20 cellular contexts compared by ENCODE assay signal in genomic region chr6:34200340-34200971, GRCh38. TPM values are rescaled to one million over a fixed set of nuclear protein-coding genes. Genes with fewer than 3 reads are reported as not detected.
A peak's percentile ranks its signal among the peaks of the same experiment; 100 is the strongest.
DNase-seq lines count a peak whose midpoint lies in the region; ATAC-seq and TF ChIP-seq lines count a peak whose summit lies in the region.
"Had no signal": no experiment of that assay in that cellular context is flagged by ENCODE, and none has a peak within 500 bp of the region (broad histone marks: within the 10 kb centered on the region; RNA-seq: fewer than 3 reads in every experiment).

No MANE protein-coding gene starts in this region.

- no peak overlapping the region for H3K27ac ChIP-seq in GM23338 (ENCODE audit: low read depth)
- no peak overlapping the region for H3K27ac ChIP-seq in PC-3 (ENCODE audit: low read length)
- H3K27ac ChIP-seq: neutrophil, upper lobe of right lung had no signal

- peak overlapping the region; percentile 7; the same call in 1 of the 2 replicates for H3K27ac Mint-ChIP-seq in GM23338
- H3K27ac Mint-ChIP-seq in type B pancreatic cell, result no peak overlapping the region
- H3K27ac Mint-ChIP-seq: activated T-helper 2 cell treated with anti-CD3 and anti-CD28 coated beads, Interferon-gamma antibody, Interleukin-2, Interleukin-4, amounts not matched to agents 10 μg/mL and 5 μg/mL and 100 μg/mL, durations not matched to agents 14 hours and 24 hours and 36 hours; T-helper 2 cell treated with Interferon-gamma antibody and Interleukin-4, amounts not matched to agents 5 μg/mL and 100 μg/mL, for 36 hours had no signal

- H3K27me3 ChIP-seq in GM23338 (ENCODE audit: insufficient read depth) (0 out of 2 replicates have a peak, but pooled peaks cover 5% of the 10 kb centered on the region), PC-3 (ENCODE audit: low read length) (no peaks in the 10 kb centered on the region)
- H3K27me3 ChIP-seq: upper lobe of right lung had no signal

- H3K27me3 Mint-ChIP-seq in GM23338 (ENCODE audit: insufficient read depth, low read depth, poor library complexity), result peaks cover 6% of the 10 kb centered on the region
- H3K27me3 Mint-ChIP-seq in type B pancreatic cell, result peaks cover 3% of the 10 kb centered on the region
- H3K27me3 Mint-ChIP-seq: central memory CD8-positive, alpha-beta T cell had no signal

- POLR2A ChIA-PET in PC-3 (lab: Charles Lee; ENCODE audit: unreplicated experiment), result no interaction called here

- H3K4me1 ChIP-seq in GM23338 (ENCODE audit: insufficient read depth) (no peaks in the 10 kb centered on the region; the same call in 1 of the 2 replicates), PC-3 (ENCODE audit: insufficient read depth, low read length) (peaks cover 9% of the 10 kb centered on the region)
- H3K4me1 ChIP-seq: upper lobe of right lung had no signal

- H3K4me2 ChIP-seq in GM23338 (no peak overlapping the region), PC-3 (ENCODE audit: low read length) (no peak overlapping the region)

- H3K4me3 Mint-ChIP-seq in GM23338 (peak overlapping the region; percentile 1; the same call in 1 of the 3 replicates), type B pancreatic cell (no peak overlapping the region)
- H3K4me3 Mint-ChIP-seq: central memory CD8-positive, alpha-beta T cell; T-helper 2 cell treated with Interferon-gamma antibody and Interleukin-4, amounts not matched to agents 5 μg/mL and 100 μg/mL, for 36 hours had no signal

- peaks cover 11% of the 10 kb centered on the region for H3F3A ChIP-seq in GM23338 (replicated peaks; ENCODE audit: low read depth)
- H3F3A ChIP-seq in PC-3 (ENCODE audit: low read length, unreplicated experiment), result no peaks in the 10 kb centered on the region

- peak; percentile 5; the same call in 1 of the 3 replicates for ATAC-seq in GM23338
- ATAC-seq in PC-3, result no peak
- no peak for ATAC-seq in Right ventricle myocardium inferior
- ATAC-seq: activated CD4-positive, CD25-positive, alpha-beta regulatory T cell treated with anti-CD3 and anti-CD28 coated beads, Interleukin-2, amount 50 U/mL, for 24 hours; left cardiac atrium; upper lobe of right lung had no signal

- H2AFZ ChIP-seq in GM23338 (0 out of 2 replicates have a peak overlapping the region, but pooled peaks have one; percentile 0), PC-3 (ENCODE audit: low read length) (no peak overlapping the region; the same call in 1 of the 2 replicates)

- H3K36me3 Mint-ChIP-seq in GM23338 (ENCODE audit: low read depth) (peaks cover 12% of the 10 kb centered on the region), type B pancreatic cell (no peaks in the 10 kb centered on the region)

- H3K9me3 ChIP-seq in PC-3 (ENCODE audit: low read length), result no peaks in the 10 kb centered on the region
- H3K9me3 ChIP-seq: neutrophil, upper lobe of right lung had no signal

- no peak overlapping the region for H3K9ac ChIP-seq in PC-3 (ENCODE audit: low read length)

- TF ChIP-seq CTCF in GM23338 (conservative IDR thresholded peaks at IDR 0.05; ENCODE audit: low read depth in 2 of 2) (no peak), PC-3 (conservative IDR thresholded peaks at IDR 0.05; ENCODE audit: low read depth, low read length) (no peak), type B pancreatic cell (conservative IDR thresholded peaks at IDR 0.05) (no peak)

- intact Hi-C loops in PC-3 (cut with micrococcal nuclease), result no loop called here
- intact Hi-C loops in Right ventricle myocardium inferior (cut with DNase I), result no loop called here

- H3K79me2 ChIP-seq in GM23338 (replicated peaks; ENCODE audit: insufficient read depth) (no peaks in the 10 kb centered on the region), PC-3 (ENCODE audit: low read length) (no peaks in the 10 kb centered on the region)

- H3K9me3 Mint-ChIP-seq in GM23338, result peaks cover 19% of the 10 kb centered on the region
- H3K9me3 Mint-ChIP-seq in type B pancreatic cell, result no peaks in the 10 kb centered on the region
- H3K9me3 Mint-ChIP-seq: activated T-helper 2 cell treated with anti-CD3 and anti-CD28 coated beads, Interferon-gamma antibody, Interleukin-2, Interleukin-4, amounts not matched to agents 10 μg/mL and 5 μg/mL and 100 μg/mL, durations not matched to agents 14 hours and 24 hours and 36 hours; central memory CD8-positive, alpha-beta T cell; T-helper 2 cell treated with Interferon-gamma antibody and Interleukin-4, amounts not matched to agents 5 μg/mL and 100 μg/mL, for 36 hours had no signal

- H3K9me2 ChIP-seq in GM23338 (ENCODE audit: insufficient read depth) (no peaks in the 10 kb centered on the region), PC-3 (replicated peaks; ENCODE audit: low read length) (no peaks in the 10 kb centered on the region)

- H3K36me3 ChIP-seq in GM23338 (ENCODE audit: insufficient read depth), result no peaks in the 10 kb centered on the region
- H3K36me3 ChIP-seq in PC-3 (ENCODE audit: low read depth, low read length), result no peaks in the 10 kb centered on the region
- H3K36me3 ChIP-seq: neutrophil, upper lobe of right lung had no signal

- no TSS peak for BruUV-seq in PC-3 (replicated peaks; lab: Mats Ljungman, UMichigan)

- H3K4me3 ChIP-seq in GM23338 (no peak overlapping the region), PC-3 (ENCODE audit: low read length) (no peak overlapping the region)
- H3K4me3 ChIP-seq: upper lobe of right lung had no signal

- DNase-seq in AG08396 (ENCODE audit: low spot score), result peak; percentile 55
- peak; percentile 70 for DNase-seq in GM23338 (ENCODE audit: low spot score)
- DNase-seq in PC-3, result peak; percentile 9
- DNase-seq in foreskin melanocyte, result peak; percentile 30
- DNase-seq in Right ventricle myocardium inferior (ENCODE audit: missing footprints), result no peak
- DNase-seq in type B pancreatic cell (ENCODE audit: extremely low spot score, unreplicated experiment), result no peak
- no peak for DNase-seq in dedifferentiated amniotic fluid mesenchymal stem cell (ENCODE audit: extremely low spot score)
- no peak for DNase-seq in dermis blood vessel endothelial cell
- DNase-seq: COR-L47; effector memory CD4-positive, alpha-beta T cell; HCEC 1CT; Kasumi-1; left cardiac atrium; stimulated activated naive CD4-positive, alpha-beta T cell treated with Interleukin-2 at 50 U/mL for 16 hours; upper lobe of right lung had no signal

- CTCF ChIA-PET in PC-3 (lab: Charles Lee), result no interaction called here

- peaks cover 21% of the 10 kb centered on the region for H3K4me1 Mint-ChIP-seq in GM23338
- no peaks in the 10 kb centered on the region for H3K4me1 Mint-ChIP-seq in type B pancreatic cell (ENCODE audit: unreplicated experiment)

- H4K20me1 ChIP-seq in GM23338 (replicated peaks; ENCODE audit: insufficient read depth), result no peaks in the 10 kb centered on the region
- no peaks in the 10 kb centered on the region for H4K20me1 ChIP-seq in PC-3 (ENCODE audit: low read length)

TF ChIP-seq in GM23338, 12 proteins besides CTCF, POLR2A, EP300 and RAD21 (continues in another document):
- TF ChIP-seq POLR2AphosphoS5 (IDR thresholded peaks at IDR 0.05; ENCODE audit: low read depth), result no peak
- no peak for TF ChIP-seq JUNB (IDR thresholded peaks at IDR 0.05; ENCODE audit: unreplicated experiment)
- TF ChIP-seq REST (IDR thresholded peaks at IDR 0.05; ENCODE audit: unreplicated experiment), result no peak

RNA-seq across cellular contexts. Expression of gene HMGA1, which starts 36.2 kb away (rescaled TPM):
- total RNA-seq in GM23338 (2014; rRNA removed; shearing (Covaris generic)), result 1,700 and 2,052 TPM in 2 replicates
- 1,386 and 1,411 TPM in 2 replicates for polyA plus RNA-seq in GM23338 (2016; fragmentation: Nextera tagmentation; extraction: Ambion mirVana)
- 1,115 and 1,441 TPM in 2 replicates for total RNA-seq in PC-3 (2014; rRNA removed)
- 44.4 TPM for total RNA-seq in Right ventricle myocardium inferior
- total RNA-seq in type B pancreatic cell (ENCODE audit: low replicate concordance), result 244 and 355 TPM in 2 replicates
- total RNA-seq in dermis blood vessel endothelial cell, result 46.5 and 229 TPM in 2 replicates

RNA-seq across cellular contexts. Expression of gene SMIM29, which starts 48.4 kb away (rescaled TPM):
- 5.0 and 9.0 TPM in 2 replicates for total RNA-seq in GM23338 (2014; rRNA removed; shearing (Covaris generic))
- 15.9 and 17.0 TPM in 2 replicates for polyA plus RNA-seq in GM23338 (2016; fragmentation: Nextera tagmentation; extraction: Ambion mirVana)
- total RNA-seq in PC-3 (2014; rRNA removed), result 25.8 and 26.8 TPM in 2 replicates
- 20.7 TPM for total RNA-seq in Right ventricle myocardium inferior
- 16.0 and 20.8 TPM in 2 replicates for total RNA-seq in type B pancreatic cell (ENCODE audit: low replicate concordance)
- 16.4 and 24.3 TPM in 2 replicates for total RNA-seq in dermis blood vessel endothelial cell

RNA-seq across cellular contexts. Expression of gene GRM4, which starts 54.6 kb away (rescaled TPM):
- total RNA-seq in GM23338 (2014; rRNA removed; shearing (Covaris generic)), result 24.4 and 30.6 TPM in 2 replicates
- 7.0 and 8.7 TPM in 2 replicates for polyA plus RNA-seq in GM23338 (2016; fragmentation: Nextera tagmentation; extraction: Ambion mirVana)
- not detected in 2 replicates for total RNA-seq in PC-3 (2014; rRNA removed)
- not detected for total RNA-seq in Right ventricle myocardium inferior
- total RNA-seq in type B pancreatic cell (ENCODE audit: low replicate concordance), result 2.2 and 4.2 TPM in 2 replicates
- not detected in 2 replicates for total RNA-seq in dermis blood vessel endothelial cell
- total RNA-seq: activated T-helper 2 cell treated with anti-CD3 and anti-CD28 coated beads, Interferon-gamma antibody, Interleukin-2, Interleukin-4, amounts not matched to agents 10 μg/mL and 5 μg/mL and 100 μg/mL, durations not matched to agents 14 hours and 24 hours and 36 hours; left cardiac atrium had no signal

Comparison
In these comparisons a context has a peak if more than half of its experiments do, and no peak if none do; other contexts are left out.
1. DNase-seq: peak in AG08396 (single experiment), GM23338 (single experiment), PC-3 (single experiment) and foreskin melanocyte (single experiment); none in Right ventricle myocardium inferior (single experiment), type B pancreatic cell (single experiment), dedifferentiated amniotic fluid mesenchymal stem cell (single experiment) and dermis blood vessel endothelial cell (single experiment).